ENCODE assay signal across 1 cellular context in genomic region chr16:68992521-68992920, GRCh38.
TF ChIP-seq lines count a peak whose summit lies in the region.

No MANE protein-coding gene starts in this region.

TF ChIP-seq in HepG2, 621 proteins besides CTCF, POLR2A, EP300 and RAD21 (continues in another document):
- TF ChIP-seq HMG20A (CRISPR knock-in tag; IDR thresholded peaks at IDR 0.05; ENCODE audit: borderline replicate concordance) = peak; percentile 47; the same call in 1 of the 2 replicates
- TF ChIP-seq ZBTB33 (CRISPR knock-in tag; IDR thresholded peaks at IDR 0.05) = peak; percentile 59; the same call in 1 of the 2 replicates
- TF ChIP-seq PPARG (CRISPR knock-in tag; conservative IDR thresholded peaks at IDR 0.05) = no peak
- no peak for TF ChIP-seq ZNF431 (CRISPR knock-in tag; IDR thresholded peaks at IDR 0.05; ENCODE audit: borderline replicate concordance, low read depth)
- TF ChIP-seq CENPBD1 (CRISPR knock-in tag; IDR thresholded peaks at IDR 0.05; ENCODE audit: borderline replicate concordance, low read depth) = no peak
- no peak for TF ChIP-seq ZNF264 (CRISPR knock-in tag; IDR thresholded peaks at IDR 0.05)
- TF ChIP-seq MXD4 (CRISPR knock-in tag; IDR thresholded peaks at IDR 0.05) = no peak
- TF ChIP-seq AHDC1 (CRISPR knock-in tag; IDR thresholded peaks at IDR 0.05; ENCODE audit: borderline replicate concordance) = peak; percentile 56; the same call in 1 of the 2 replicates
- no peak for TF ChIP-seq RFX3 (CRISPR knock-in tag; IDR thresholded peaks at IDR 0.05)
- no peak for TF ChIP-seq AFF4 (CRISPR knock-in tag; IDR thresholded peaks at IDR 0.05)
- no peak for TF ChIP-seq GTF2F1 (IDR thresholded peaks at IDR 0.05; ENCODE audit: low read length)
- no peak for TF ChIP-seq ZSCAN21 (CRISPR knock-in tag; IDR thresholded peaks at IDR 0.05; ENCODE audit: borderline replicate concordance)
- no peak for TF ChIP-seq ZNF101 (CRISPR knock-in tag; IDR thresholded peaks at IDR 0.05; ENCODE audit: borderline replicate concordance, low read depth)
- TF ChIP-seq LBX2 (CRISPR knock-in tag; IDR thresholded peaks at IDR 0.05; ENCODE audit: borderline replicate concordance) = no peak
- TF ChIP-seq SAP130 (CRISPR knock-in tag; IDR thresholded peaks at IDR 0.05; ENCODE audit: low read depth) = peak; percentile 42; the same call in 1 of the 2 replicates
- TF ChIP-seq NCOA2 (CRISPR knock-in tag; IDR thresholded peaks at IDR 0.05) = no peak
- no peak for TF ChIP-seq ZFP62 (CRISPR knock-in tag; IDR thresholded peaks at IDR 0.05)
- peak; percentile 70 for TF ChIP-seq FOSL2 (CRISPR knock-in tag; IDR thresholded peaks at IDR 0.05)
- TF ChIP-seq GATAD2A (CRISPR knock-in tag; IDR thresholded peaks at IDR 0.05) = 0 out of 2 replicates have a peak, but pooled peaks have one; percentile 27
- peak; percentile 12; the same call in 1 of the 2 replicates for TF ChIP-seq RARA (CRISPR knock-in tag; IDR thresholded peaks at IDR 0.05)
- TF ChIP-seq ZNF335 (CRISPR knock-in tag; IDR thresholded peaks at IDR 0.05) = no peak
- TF ChIP-seq MIXL1 (CRISPR knock-in tag; IDR thresholded peaks at IDR 0.05) = no peak
- TF ChIP-seq ATM (IDR thresholded peaks at IDR 0.05; ENCODE audit: borderline replicate concordance) = no peak
- no peak for TF ChIP-seq ZC3H4 (CRISPR knock-in tag; IDR thresholded peaks at IDR 0.05; ENCODE audit: borderline replicate concordance)
- TF ChIP-seq ZNF350 (CRISPR knock-in tag; IDR thresholded peaks at IDR 0.05; ENCODE audit: borderline replicate concordance, low read depth) = no peak
- peak; percentile 36; the same call in 1 of the 2 replicates for TF ChIP-seq ZNF460 (CRISPR knock-in tag; IDR thresholded peaks at IDR 0.05; ENCODE audit: borderline replicate concordance)
- TF ChIP-seq ARID5B (CRISPR knock-in tag; IDR thresholded peaks at IDR 0.05) = peak; percentile 73
- no peak for TF ChIP-seq ISL2 (CRISPR knock-in tag; IDR thresholded peaks at IDR 0.05)
- TF ChIP-seq ESRRA (CRISPR knock-in tag; IDR thresholded peaks at IDR 0.05; ENCODE audit: low read depth) = no peak
- peak; percentile 67 for TF ChIP-seq FOXA3 (CRISPR knock-in tag; IDR thresholded peaks at IDR 0.05)
- no peak for TF ChIP-seq SNAPC4 (CRISPR knock-in tag; IDR thresholded peaks at IDR 0.05)
- no peak for TF ChIP-seq NCOR1 (IDR thresholded peaks at IDR 0.05; ENCODE audit: borderline replicate concordance, low read length)
- TF ChIP-seq CREBL2 (CRISPR knock-in tag; IDR thresholded peaks at IDR 0.05; ENCODE audit: borderline replicate concordance) = no peak
- no peak for TF ChIP-seq ZNF232 (CRISPR knock-in tag; IDR thresholded peaks at IDR 0.05; ENCODE audit: borderline replicate concordance)
- no peak for TF ChIP-seq ZNF576 (CRISPR knock-in tag; IDR thresholded peaks at IDR 0.05)
- peak; percentile 35 for TF ChIP-seq TEAD3 (CRISPR knock-in tag; optimal IDR thresholded peaks at IDR 0.05; ENCODE audit: borderline replicate concordance)
- TF ChIP-seq FOXA1 (IDR thresholded peaks at IDR 0.05) = no peak
- 0 out of 2 replicates have a peak, but pooled peaks have one; percentile 28 for TF ChIP-seq FOXA1 (CRISPR knock-in tag; IDR thresholded peaks at IDR 0.05)
